ENCODE assay signal across 2 cellular contexts in the genomic region with DNA sequence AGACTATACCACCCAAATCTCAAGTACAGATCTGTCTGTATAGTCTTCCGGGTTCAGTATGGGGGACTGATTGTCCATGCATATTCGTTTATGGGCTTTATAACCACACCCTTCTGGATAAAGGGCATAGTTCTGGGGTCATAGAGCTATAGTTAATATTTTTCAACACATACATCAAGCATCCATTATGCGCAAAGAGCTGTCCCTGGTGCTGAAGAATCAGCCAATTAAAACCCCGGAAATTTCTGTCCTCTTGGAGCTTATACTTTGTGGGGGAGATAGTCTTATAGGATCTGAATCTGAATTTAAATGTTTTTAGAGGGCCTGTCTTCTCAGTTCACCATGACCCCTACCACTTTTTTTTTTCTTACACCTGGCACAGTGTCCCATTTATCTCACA.
A peak's percentile ranks its signal among the peaks of the same experiment; 100 is the strongest.
TF ChIP-seq lines count a peak whose summit lies in the region.

No MANE protein-coding gene starts in this region.

TF ChIP-seq in HepG2, 621 proteins besides CTCF, POLR2A, EP300 and RAD21:
- TF ChIP-seq, protein P1, sequence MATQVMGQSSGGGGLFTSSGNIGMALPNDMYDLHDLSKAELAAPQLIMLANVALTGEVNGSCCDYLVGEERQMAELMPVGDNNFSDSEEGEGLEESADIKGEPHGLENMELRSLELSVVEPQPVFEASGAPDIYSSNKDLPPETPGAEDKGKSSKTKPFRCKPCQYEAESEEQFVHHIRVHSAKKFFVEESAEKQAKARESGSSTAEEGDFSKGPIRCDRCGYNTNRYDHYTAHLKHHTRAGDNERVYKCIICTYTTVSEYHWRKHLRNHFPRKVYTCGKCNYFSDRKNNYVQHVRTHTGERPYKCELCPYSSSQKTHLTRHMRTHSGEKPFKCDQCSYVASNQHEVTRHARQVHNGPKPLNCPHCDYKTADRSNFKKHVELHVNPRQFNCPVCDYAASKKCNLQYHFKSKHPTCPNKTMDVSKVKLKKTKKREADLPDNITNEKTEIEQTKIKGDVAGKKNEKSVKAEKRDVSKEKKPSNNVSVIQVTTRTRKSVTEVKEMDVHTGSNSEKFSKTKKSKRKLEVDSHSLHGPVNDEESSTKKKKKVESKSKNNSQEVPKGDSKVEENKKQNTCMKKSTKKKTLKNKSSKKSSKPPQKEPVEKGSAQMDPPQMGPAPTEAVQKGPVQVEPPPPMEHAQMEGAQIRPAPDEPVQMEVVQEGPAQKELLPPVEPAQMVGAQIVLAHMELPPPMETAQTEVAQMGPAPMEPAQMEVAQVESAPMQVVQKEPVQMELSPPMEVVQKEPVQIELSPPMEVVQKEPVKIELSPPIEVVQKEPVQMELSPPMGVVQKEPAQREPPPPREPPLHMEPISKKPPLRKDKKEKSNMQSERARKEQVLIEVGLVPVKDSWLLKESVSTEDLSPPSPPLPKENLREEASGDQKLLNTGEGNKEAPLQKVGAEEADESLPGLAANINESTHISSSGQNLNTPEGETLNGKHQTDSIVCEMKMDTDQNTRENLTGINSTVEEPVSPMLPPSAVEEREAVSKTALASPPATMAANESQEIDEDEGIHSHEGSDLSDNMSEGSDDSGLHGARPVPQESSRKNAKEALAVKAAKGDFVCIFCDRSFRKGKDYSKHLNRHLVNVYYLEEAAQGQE (IDR thresholded peaks at IDR 0.05; ENCODE audit: borderline replicate concordance in 1 of 2, low read depth in 1 of 2, low read length in 2 of 2): peak; percentile 18 to 92
- peak; percentile 52; the same call in 1 of the 2 replicates for TF ChIP-seq MIER2 (CRISPR knock-in tag; IDR thresholded peaks at IDR 0.05)
- TF ChIP-seq, protein P2, sequence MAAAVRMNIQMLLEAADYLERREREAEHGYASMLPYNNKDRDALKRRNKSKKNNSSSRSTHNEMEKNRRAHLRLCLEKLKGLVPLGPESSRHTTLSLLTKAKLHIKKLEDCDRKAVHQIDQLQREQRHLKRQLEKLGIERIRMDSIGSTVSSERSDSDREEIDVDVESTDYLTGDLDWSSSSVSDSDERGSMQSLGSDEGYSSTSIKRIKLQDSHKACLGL (CRISPR knock-in tag; IDR thresholded peaks at IDR 0.05): no peak

TF ChIP-seq in PFSK-1, 5 proteins besides CTCF, POLR2A, EP300 and RAD21 (continued from another document):
- TF ChIP-seq POLR2AphosphoS5 (IDR thresholded peaks at IDR 0.05; ENCODE audit: low read depth, low read length) (no peak), SIN3A (IDR thresholded peaks at IDR 0.05; ENCODE audit: borderline replicate concordance, insufficient read depth, low read length) (no peak)
